In genomic region chr11:11998091-11998781, GRCh38 we compare ENCODE assay signal across 8 cellular contexts. TPM values are rescaled to one million over a fixed set of nuclear protein-coding genes. Genes with fewer than 3 reads are reported as not detected.
DNase-seq lines count a peak whose midpoint lies in the region; ATAC-seq and TF ChIP-seq lines count a peak whose summit lies in the region.
"Had no signal": no experiment of that assay in that cellular context is flagged by ENCODE, and none has a peak within 500 bp of the region (broad histone marks: within the 10 kb centered on the region; RNA-seq: fewer than 3 reads in every experiment).

No MANE protein-coding gene starts in this region.

- H3K27ac ChIP-seq in OCI-LY3 (ENCODE audit: low read length) (no peak overlapping the region), coronary artery (peak overlapping the region; percentile 43 to 67), tibial artery (peak overlapping the region in 1 of 2 donors; percentile 33)

- H3K79me2 ChIP-seq in OCI-LY3 (ENCODE audit: low read length) = no peaks in the 10 kb centered on the region

- peaks cover 52% of the 10 kb centered on the region for H3K27me3 ChIP-seq in OCI-LY3 (ENCODE audit: low read depth, low read length)
- H3K27me3 ChIP-seq in tibial artery = no peaks in the 10 kb centered on the region

- peak; percentile 78 for DNase-seq in GM04503 (ENCODE audit: low read depth)
- DNase-seq in coronary artery (ENCODE audit: low spot score) = no peak
- DNase-seq in sciatic nerve (ENCODE audit: low spot score) = no peak
- no peak for DNase-seq in occipital lobe (lab: John Stamatoyannopoulos, UW)
- DNase-seq in tibial artery = no peak
- DNase-seq: midbrain had no signal

- no peaks in the 10 kb centered on the region for H4K20me1 ChIP-seq in OCI-LY3 (ENCODE audit: insufficient read depth, low read length)

- no peaks in the 10 kb centered on the region for H3K36me3 ChIP-seq in OCI-LY3 (replicated peaks; ENCODE audit: low read depth, low read length)
- H3K36me3 ChIP-seq in tibial artery = peaks cover 0 to 62% (median 35%) of the 10 kb centered on the region in 3 donors

- no peak overlapping the region for H3K9ac ChIP-seq in OCI-LY3 (ENCODE audit: low read length)

- peak overlapping the region; percentile 64 for H3K4me2 ChIP-seq in OCI-LY3 (ENCODE audit: low read length)

- 0 out of 2 replicates have a peak, but pooled peaks cover 6% of the 10 kb centered on the region for H3K4me1 ChIP-seq in OCI-LY3 (ENCODE audit: low read length)
- H3K4me1 ChIP-seq in tibial artery = peaks cover 0 to 9% (median 4%) of the 10 kb centered on the region in 4 donors

- ATAC-seq in sciatic nerve (peak; percentile 45), HG02588 (IDR thresholded peaks at IDR 0.05; ENCODE audit: unreplicated experiment) (no peak)

- H3K4me3 ChIP-seq in OCI-LY3 (ENCODE audit: low read length) (peak overlapping the region; percentile 49), coronary artery (peak overlapping the region; percentile 19), tibial artery (no peak overlapping the region)

- H3K9me3 ChIP-seq in OCI-LY3 (ENCODE audit: insufficient read depth, low read length) (no peaks in the 10 kb centered on the region), tibial artery (no peaks in the 10 kb centered on the region)

- no peak overlapping the region for H2AFZ ChIP-seq in OCI-LY3 (ENCODE audit: low read depth, low read length)

- intact Hi-C loops in sciatic nerve (cut with DNase I) (no loop called here), tibial artery (cut with DNase I; ENCODE audit: low total_unique reads) (no loop called here)

- TF ChIP-seq CTCF in OCI-LY3 (IDR thresholded peaks at IDR 0.05; ENCODE audit: low read depth, low read length) (no peak), coronary artery (IDR thresholded peaks at IDR 0.05) (no peak), tibial artery (IDR thresholded peaks at IDR 0.05) (no peak)

RNA-seq across cellular contexts. Expression of gene DKK3, which starts 10.2 kb away (rescaled TPM):
- total RNA-seq in sciatic nerve = 201 TPM
- 185 TPM for total RNA-seq in occipital lobe

Comparison
In these comparisons a context has a peak if more than half of its experiments do, and no peak if none do; other contexts are left out.
1. H3K4me3 ChIP-seq: peak in OCI-LY3 (single experiment) and coronary artery (single experiment); none in tibial artery (0 of 2).